In genomic region chr7:55951637-55952351, GRCh38 we compare ENCODE assay signal across 1 cellular context.
TF ChIP-seq lines count a peak whose summit lies in the region.

Gene MRPS17, plus strand, starts transcription at chr7:55951877. Its CDS starts 1,319 bp downstream, at chr7:55953196.

TF ChIP-seq in K562, 482 proteins besides CTCF, POLR2A, EP300 and RAD21 (continued from another document and continues in another):
- TF ChIP-seq GMEB1 (CRISPR knock-in tag; IDR thresholded peaks at IDR 0.05) (peak; percentile 93), TAF7 (tag; IDR thresholded peaks at IDR 0.05) (peak; percentile 67), PHF21A (IDR thresholded peaks at IDR 0.05; ENCODE audit: borderline replicate concordance, low read depth) (no peak), IRF9 (tag; IDR thresholded peaks at IDR 0.05) (no peak), ZBTB26 (CRISPR knock-in tag; IDR thresholded peaks at IDR 0.05) (no peak), ZNF311 (CRISPR knock-in tag; IDR thresholded peaks at IDR 0.05) (no peak), YY1 (IDR thresholded peaks at IDR 0.05; ENCODE audit: borderline replicate concordance in 1 of 3, control insufficient read depth in 1 of 3, extremely low read depth in 1 of 3, insufficient read depth in 3 of 3, insufficient read length in 1 of 3, insufficient replicate concordance in 2 of 3, low read depth in 1 of 3, low read length in 2 of 3) (peak in 2 of 3 experiments; percentile 47 to 76), KHSRP (IDR thresholded peaks at IDR 0.05) (peak; percentile 69), SIN3B (IDR thresholded peaks at IDR 0.05; ENCODE audit: low read depth) (peak; percentile 94), TEAD1 (CRISPR knock-in tag; IDR thresholded peaks at IDR 0.05) (peak in 1 of 2 experiments; percentile 82; a peak in 1 of 4 replicates), C11orf30 (IDR thresholded peaks at IDR 0.05; ENCODE audit: low read depth) (peak; percentile 96), KLF10 (CRISPR knock-in tag; IDR thresholded peaks at IDR 0.05) (no peak), SP2 (IDR thresholded peaks at IDR 0.05; ENCODE audit: extremely low read depth, low read depth, low read length, poor library complexity, severe bottlenecking) (no peak), ETS1 (conservative IDR thresholded peaks at IDR 0.05; ENCODE audit: control insufficient read depth, low read depth, low read length) (peak; percentile 55; the same call in 1 of the 2 replicates), ZEB2 (IDR thresholded peaks at IDR 0.05) (peak; percentile 54; the same call in 1 of the 2 replicates), CBX1 (IDR thresholded peaks at IDR 0.05; ENCODE audit: low read depth) (peak; percentile 91), SPI1 (IDR thresholded peaks at IDR 0.05; ENCODE audit: borderline replicate concordance, low read depth, low read length) (no peak), ZBTB33 (CRISPR knock-in tag; IDR thresholded peaks at IDR 0.05) (0 out of 2 replicates have a peak, but pooled peaks have one; percentile 4), ZBTB17 (CRISPR knock-in tag; IDR thresholded peaks at IDR 0.05) (no peak), MYC (IDR thresholded peaks at IDR 0.05; ENCODE audit: low read depth, low read length) (peak; percentile 99), MYC (CRISPR knock-in tag; IDR thresholded peaks at IDR 0.05; ENCODE audit: borderline replicate concordance, low read depth) (peak; percentile 87), USF1 (CRISPR knock-in tag; IDR thresholded peaks at IDR 0.05) (peak; percentile 64), ID3 (CRISPR knock-in tag; IDR thresholded peaks at IDR 0.05) (no peak), ID3 (tag; IDR thresholded peaks at IDR 0.05) (no peak), BHLHE40 (IDR thresholded peaks at IDR 0.05; ENCODE audit: low read length) (peak; percentile 53; the same call in 1 of the 2 replicates), KDM1A (IDR thresholded peaks at IDR 0.05) (peak in 1 of 2 experiments; percentile 48; a peak in 1 of 4 replicates), NBN (IDR thresholded peaks at IDR 0.05; ENCODE audit: low read depth) (peak; percentile 62; the same call in 1 of the 2 replicates), HDAC8 (tag; IDR thresholded peaks at IDR 0.05) (no peak), ARID4B (CRISPR knock-in tag; IDR thresholded peaks at IDR 0.05) (peak; percentile 88), SIRT6 (IDR thresholded peaks at IDR 0.05; ENCODE audit: low read depth, low read length) (no peak), ELK1 (CRISPR knock-in tag; IDR thresholded peaks at IDR 0.05) (no peak), LCOR (CRISPR knock-in tag; IDR thresholded peaks at IDR 0.05) (0 out of 2 replicates have a peak, but pooled peaks have one; percentile 61), TFAM (CRISPR knock-in tag; conservative IDR thresholded peaks at IDR 0.05) (no peak), SIN3A (IDR thresholded peaks at IDR 0.05; ENCODE audit: borderline replicate concordance in 2 of 2, control insufficient read depth in 1 of 2, low read depth in 2 of 2, low read length in 2 of 2) (peak; percentile 88 to 98; a peak in 3 of 4 replicates), SMAD1 (IDR thresholded peaks at IDR 0.05; ENCODE audit: low read depth, low read length, partially characterized antibody) (peak; percentile 7), MITF (IDR thresholded peaks at IDR 0.05) (0 out of 2 replicates have a peak, but pooled peaks have one; percentile 26), HDAC3 (IDR thresholded peaks at IDR 0.05; ENCODE audit: borderline replicate concordance, partially characterized antibody) (peak; percentile 43), NCOA6 (IDR thresholded peaks at IDR 0.05) (no peak), ZNF511 (CRISPR knock-in tag; IDR thresholded peaks at IDR 0.05) (peak; percentile 72; the same call in 1 of the 2 replicates), SP1 (CRISPR knock-in tag; IDR thresholded peaks at IDR 0.05) (peak; percentile 81), ZNF347 (CRISPR knock-in tag; IDR thresholded peaks at IDR 0.05; ENCODE audit: low read depth) (no peak), NFIC (IDR thresholded peaks at IDR 0.05) (peak; percentile 76), RNF2 (IDR thresholded peaks at IDR 0.05) (no peak), ZNF324 (CRISPR knock-in tag; IDR thresholded peaks at IDR 0.05) (no peak), BACH1 (tag; IDR thresholded peaks at IDR 0.05) (no peak), ZNF507 (tag; conservative IDR thresholded peaks at IDR 0.05) (no peak), TGIF2 (CRISPR knock-in tag; IDR thresholded peaks at IDR 0.05) (no peak), GATA2 (CRISPR knock-in tag; IDR thresholded peaks at IDR 0.05) (no peak), NR2C1 (IDR thresholded peaks at IDR 0.05) (peak; percentile 36; the same call in 1 of the 2 replicates), NR2C1 (tag; IDR thresholded peaks at IDR 0.05) (no peak)
